In genomic region chr11:130047141-130047540, GRCh38 we compare ENCODE assay signal across 27 cellular contexts.
"Had no signal": no experiment of that assay in that cellular context is flagged by ENCODE, and none has a peak within 500 bp of the region (broad histone marks: within the 10 kb centered on the region; RNA-seq: fewer than 3 reads in every experiment).

No MANE protein-coding gene starts in this region.

- H3K27ac ChIP-seq: left lung, lower lobe of right lung, parathyroid adenoma, psoas muscle, right atrium auricular region, right lobe of liver, tibial nerve, uterus had no signal

- H3K4me2 ChIP-seq: smooth muscle cell had no signal

- H3K9me3 ChIP-seq: left lung, lower lobe of right lung, mucosa of descending colon, psoas muscle, right atrium auricular region, right lobe of liver, tibial nerve, uterus had no signal

- DNase-seq: hippocampal formation; kidney glomerular epithelial cell; left colon; left lung; lower lobe of right lung; mesendoderm; mucosa of descending colon; naive thymus-derived CD4-positive, alpha-beta T cell; psoas muscle; right lobe of liver; stimulated activated CD4-positive, alpha-beta T cell treated with anti-CD3 and anti-CD28 coated beads, Interleukin-1b, Interleukin-23, amount 100 ng/mL, for 48 hours; stimulated activated CD4-positive, alpha-beta T cell treated with anti-CD3 and anti-CD28 coated beads, Interleukin-2, amount 100 ng/mL, for 48 hours; stimulated activated CD4-positive, alpha-beta T cell treated with anti-CD3 and anti-CD28 coated beads, Interleukin-4, amount 100 ng/mL, for 4 hours; stimulated activated CD8-positive, alpha-beta memory T cell treated with anti-CD3 and anti-CD28 coated beads, Interleukin-4, amount 100 ng/mL, for 48 hours; stimulated activated naive CD4-positive, alpha-beta T cell treated with Interleukin-2 at 50 U/mL for 16 hours; stimulated activated naive CD8-positive, alpha-beta T cell treated with anti-CD3 and anti-CD28 coated beads, Interleukin-15, amount 100 ng/mL, for 72 hours; substantia nigra; uterus had no signal

- H3K9me3 Mint-ChIP-seq: mesothelial cell of epicardium; natural killer cell treated with Interleukin-12 subunit alpha and Interleukin-12 subunit beta and Interleukin-15 and Interleukin-18, amount 100 ng/mL, for 72 hours; stimulated activated memory B cell treated with anti-CD40 and anti-IgM and Interleukin-4, amounts not matched to agents 10 μg/mL and 1 μg/mL and 100 μg/mL, for 72 hours; stimulated activated naive CD8-positive, alpha-beta T cell treated with anti-CD3 and anti-CD28 coated beads, Interleukin-15, amount 100 ng/mL, for 72 hours; type B pancreatic cell had no signal

- H3K79me2 ChIP-seq: parathyroid adenoma had no signal

- H3K4me1 ChIP-seq: parathyroid adenoma, psoas muscle, right atrium auricular region, right lobe of liver, uterus had no signal

- H3K27me3 ChIP-seq: left lung, right atrium auricular region, right lobe of liver, tibial nerve, uterus had no signal

- H3K4me3 Mint-ChIP-seq: mesothelial cell of epicardium; naive thymus-derived CD4-positive, alpha-beta T cell; natural killer cell treated with Interleukin-12 subunit alpha and Interleukin-12 subunit beta and Interleukin-15 and Interleukin-18, amount 100 ng/mL, for 72 hours; stimulated activated memory B cell treated with anti-CD40 and anti-IgM and Interleukin-4, amounts not matched to agents 10 μg/mL and 1 μg/mL and 100 μg/mL, for 72 hours; stimulated activated naive CD8-positive, alpha-beta T cell treated with anti-CD3 and anti-CD28 coated beads, Interleukin-15, amount 100 ng/mL, for 72 hours; type B pancreatic cell had no signal

- H3K27me3 Mint-ChIP-seq: type B pancreatic cell had no signal

- ATAC-seq: left lung; lower lobe of right lung; naive thymus-derived CD4-positive, alpha-beta T cell; natural killer cell treated with Interleukin-12 subunit alpha and Interleukin-12 subunit beta and Interleukin-15 and Interleukin-18, amount 100 ng/mL, for 72 hours; psoas muscle; right lobe of liver; stimulated activated memory B cell treated with anti-CD40 and anti-IgM and Interleukin-4, amounts not matched to agents 10 μg/mL and 1 μg/mL and 100 μg/mL, for 72 hours; stimulated activated naive CD8-positive, alpha-beta T cell treated with anti-CD3 and anti-CD28 coated beads, Interleukin-15, amount 100 ng/mL, for 72 hours had no signal

- H3K27ac Mint-ChIP-seq: mesothelial cell of epicardium; naive thymus-derived CD4-positive, alpha-beta T cell; natural killer cell treated with Interleukin-12 subunit alpha and Interleukin-12 subunit beta and Interleukin-15 and Interleukin-18, amount 100 ng/mL, for 72 hours; stimulated activated memory B cell treated with anti-CD40 and anti-IgM and Interleukin-4, amounts not matched to agents 10 μg/mL and 1 μg/mL and 100 μg/mL, for 72 hours; type B pancreatic cell had no signal

- H2AFZ ChIP-seq: parathyroid adenoma had no signal

- H3K36me3 ChIP-seq: left lung, lower lobe of right lung, right atrium auricular region, right lobe of liver, tibial nerve, uterus had no signal

- FAIRE-seq: keratinocyte had no signal

- H3K9ac ChIP-seq: parathyroid adenoma had no signal

- H3K4me3 ChIP-seq: left lung, lower lobe of right lung, mucosa of descending colon, psoas muscle, right atrium auricular region, right lobe of liver, smooth muscle cell, tibial nerve, uterus had no signal

- H3K36me3 Mint-ChIP-seq: mesothelial cell of epicardium; naive thymus-derived CD4-positive, alpha-beta T cell; natural killer cell treated with Interleukin-12 subunit alpha and Interleukin-12 subunit beta and Interleukin-15 and Interleukin-18, amount 100 ng/mL, for 72 hours; stimulated activated memory B cell treated with anti-CD40 and anti-IgM and Interleukin-4, amounts not matched to agents 10 μg/mL and 1 μg/mL and 100 μg/mL, for 72 hours; type B pancreatic cell had no signal
